26 cellular contexts compared by ENCODE assay signal in the genomic region with DNA sequence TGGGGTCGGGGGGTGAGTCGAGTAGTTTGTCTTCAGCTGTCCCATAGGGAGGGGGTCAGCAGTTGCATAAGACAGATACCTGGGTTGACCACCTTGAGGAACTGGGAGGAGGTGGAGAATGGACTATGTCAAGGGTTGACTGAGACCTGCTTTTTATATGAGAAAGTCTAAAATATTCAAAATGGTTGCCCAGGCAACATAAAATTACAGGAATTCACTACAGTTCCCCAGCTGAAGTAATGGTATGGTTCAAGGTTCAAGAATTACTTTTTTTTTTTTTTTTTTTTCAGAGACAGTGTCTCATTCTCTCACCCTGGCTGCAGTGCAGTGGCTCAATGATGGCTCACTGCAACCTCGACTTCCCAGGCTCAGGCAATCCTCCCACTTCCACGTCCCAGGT.
"Had no signal": no experiment of that assay in that cellular context is flagged by ENCODE, and none has a peak within 500 bp of the region (broad histone marks: within the 10 kb centered on the region; RNA-seq: fewer than 3 reads in every experiment).

No MANE protein-coding gene starts in this region.

- H3K27me3 ChIP-seq: brain microvascular endothelial cell, foreskin keratinocyte had no signal

- H3K9me3 ChIP-seq: esophagus muscularis mucosa, gastroesophageal sphincter had no signal

- FAIRE-seq: astrocyte, bronchial epithelial cell had no signal

- DNase-seq: activated CD4-positive, alpha-beta memory T cell treated with anti-CD3 and anti-CD28 coated beads for 36 hours; activated CD4-positive, alpha-beta T cell treated with anti-CD3 and anti-CD28 coated beads for 36 hours; activated CD4-positive, alpha-beta T cell treated with anti-CD3 and anti-CD28 coated beads, Interleukin-2, amount 10 ng/mL, durations not matched to agents 24 days and 14 days; activated CD4-positive, CD25-positive, alpha-beta regulatory T cell; activated CD4-positive, CD25-positive, alpha-beta regulatory T cell treated with anti-CD3 and anti-CD28 coated beads, Interleukin-2, amount 50 U/mL, for 72 hours; activated CD8-positive, alpha-beta memory T cell treated with anti-CD3 and anti-CD28 coated beads for 24 hours; activated effector memory CD4-positive, alpha-beta T cell treated with Interleukin-2 at 50 U/mL for 16 hours; activated gamma-delta T cell treated with Interleukin-2 at 50 U/mL for 16 hours; activated naive CD4-positive, alpha-beta T cell treated with anti-CD3 and anti-CD28 coated beads, Interleukin-2, amount 50 U/mL, for 16 hours; activated naive CD4-positive, alpha-beta T cell treated with Interleukin-2 at 50 U/mL for 16 hours; activated T-cell treated with anti-CD3 and anti-CD28 coated beads, Interleukin-2, amount 50 U/mL, for 4 hours; amniotic stem cell; anterior cingulate cortex; brain microvascular endothelial cell; dermis blood vessel endothelial cell; effector CD4-positive, alpha-beta T cell; effector memory CD8-positive, alpha-beta T cell; erythroblast; foreskin keratinocyte; T-helper 2 cell had no signal

- H3K4me1 ChIP-seq: foreskin keratinocyte had no signal

- H3K36me3 ChIP-seq: brain microvascular endothelial cell, esophagus muscularis mucosa, gastroesophageal sphincter had no signal

- H3K4me3 ChIP-seq: coronary artery, esophagus muscularis mucosa, gastroesophageal sphincter had no signal

- ATAC-seq: activated CD4-positive, alpha-beta T cell treated with anti-CD3 and anti-CD28 coated beads for 36 hours; activated T-cell treated with anti-CD3 and anti-CD28 coated beads, Interleukin-2, amount 50 U/mL, for 4 hours; activated T-helper 17 cell treated with anti-CD3 and anti-CD28 coated beads, Interleukin-2, amount 50 U/mL, for 72 hours; effector memory CD8-positive, alpha-beta T cell; foreskin keratinocyte; gastroesophageal sphincter had no signal

- H3K27ac ChIP-seq: brain microvascular endothelial cell, coronary artery, esophagus muscularis mucosa, foreskin keratinocyte, gastroesophageal sphincter had no signal
